35 cellular contexts compared by ENCODE assay signal in genomic region chr1:46418976-46419375, GRCh38.
"Had no signal": no experiment of that assay in that cellular context is flagged by ENCODE, and none has a peak within 500 bp of the region (broad histone marks: within the 10 kb centered on the region; RNA-seq: fewer than 3 reads in every experiment).

No MANE protein-coding gene starts in this region.

- H3K4me3 ChIP-seq: adrenal gland, body of pancreas, colonic mucosa, esophagus squamous epithelium, gastroesophageal sphincter had no signal

- H3K27me3 Mint-ChIP-seq: activated CD4-positive, alpha-beta T cell treated with anti-CD3 and anti-CD28 coated beads, Interleukin-2, amount 10 ng/mL, durations not matched to agents 24 days and 14 days had no signal

- H3K4me3 Mint-ChIP-seq: activated B cell treated with CpG ODN at 0.5 μM for 24 hours; activated CD4-positive, alpha-beta memory T cell treated with anti-CD3 and anti-CD28 coated beads for 36 hours; activated CD4-positive, alpha-beta T cell treated with anti-CD3 and anti-CD28 coated beads, Interleukin-2, amount 10 ng/mL, durations not matched to agents 24 days and 14 days; activated CD8-positive, alpha-beta memory T cell treated with anti-CD3 and anti-CD28 coated beads, Interleukin-2, amount 10 ng/mL, durations not matched to agents 7 days and 5 days; activated CD8-positive, alpha-beta T cell treated with anti-CD3 and anti-CD28 coated beads, Interleukin-2, amount 10 ng/mL, durations not matched to agents 7 days and 5 days; activated naive CD4-positive, alpha-beta T cell treated with anti-CD3 and anti-CD28 coated beads for 36 hours; activated naive CD4-positive, alpha-beta T cell treated with anti-CD3 and anti-CD28 coated beads, Interleukin-2, amount 50 U/mL, for 24 hours; activated naive CD8-positive, alpha-beta T cell treated with anti-CD3 and anti-CD28 coated beads for 36 hours; activated naive CD8-positive, alpha-beta T cell treated with anti-CD3 and anti-CD28 coated beads, Interleukin-2, amount 50 U/mL, for 24 hours; activated T-helper 1 cell treated with anti-CD3 and anti-CD28 coated beads, Interleukin-12 subunit alpha, Interleukin-12 subunit beta, Interleukin-2, Interleukin-4 antibody, amounts not matched to agents 30 ng/mL and 10 ng/mL and 1 ng/mL, durations not matched to agents 14 hours and 24 hours and 36 hours; T-helper 17 cell; T-helper 2 cell treated with Interferon-gamma antibody and Interleukin-4, amounts not matched to agents 5 μg/mL and 100 μg/mL, for 36 hours had no signal

- H3K4me1 ChIP-seq: adrenal gland, body of pancreas, colonic mucosa, esophagus squamous epithelium, gastroesophageal sphincter had no signal

- H3K4me1 Mint-ChIP-seq: activated B cell treated with CpG ODN at 0.5 μM for 24 hours; activated CD4-positive, alpha-beta T cell treated with anti-CD3 and anti-CD28 coated beads, Interleukin-2, amount 10 ng/mL, durations not matched to agents 24 days and 14 days; activated naive CD4-positive, alpha-beta T cell treated with anti-CD3 and anti-CD28 coated beads, Interleukin-2, amount 50 U/mL, for 24 hours; activated naive CD8-positive, alpha-beta T cell treated with anti-CD3 and anti-CD28 coated beads for 36 hours; activated naive CD8-positive, alpha-beta T cell treated with anti-CD3 and anti-CD28 coated beads, Interleukin-2, amount 50 U/mL, for 24 hours had no signal

- H3K36me3 ChIP-seq: adrenal gland, colonic mucosa, WERI-Rb-1 had no signal

- H3K27me3 ChIP-seq: adrenal gland, colonic mucosa had no signal

- H3K36me3 Mint-ChIP-seq: activated CD4-positive, alpha-beta memory T cell treated with anti-CD3 and anti-CD28 coated beads for 36 hours; activated CD8-positive, alpha-beta memory T cell treated with anti-CD3 and anti-CD28 coated beads, Interleukin-2, amount 10 ng/mL, durations not matched to agents 7 days and 5 days; activated naive CD4-positive, alpha-beta T cell treated with anti-CD3 and anti-CD28 coated beads, Interleukin-2, amount 50 U/mL, for 24 hours; activated naive CD8-positive, alpha-beta T cell treated with anti-CD3 and anti-CD28 coated beads for 36 hours had no signal

- H3K27ac ChIP-seq: adrenal gland, body of pancreas, colonic mucosa, epithelial cell of prostate, esophagus squamous epithelium, gastroesophageal sphincter, WERI-Rb-1 had no signal

- ATAC-seq: activated CD4-positive, CD25-positive, alpha-beta regulatory T cell treated with anti-CD3 and anti-CD28 coated beads, Interleukin-2, amount 50 U/mL, for 24 hours; activated CD8-positive, alpha-beta memory T cell treated with anti-CD3 and anti-CD28 coated beads, Interleukin-2, amount 10 ng/mL, durations not matched to agents 7 days and 5 days; activated CD8-positive, alpha-beta T cell treated with anti-CD3 and anti-CD28 coated beads, Interleukin-2, amount 10 ng/mL, durations not matched to agents 7 days and 5 days; activated naive CD8-positive, alpha-beta T cell treated with anti-CD3 and anti-CD28 coated beads, Interleukin-2, amount 50 U/mL, for 24 hours; body of pancreas; gastroesophageal sphincter; T-helper 17 cell had no signal

- DNase-seq: activated B cell treated with CpG ODN at 0.5 μM for 24 hours; activated CD4-positive, alpha-beta memory T cell treated with anti-CD3 and anti-CD28 coated beads for 36 hours; activated CD4-positive, alpha-beta T cell treated with anti-CD3 and anti-CD28 coated beads, Interleukin-2, amount 10 ng/mL, durations not matched to agents 24 days and 14 days; activated CD8-positive, alpha-beta memory T cell treated with anti-CD3 and anti-CD28 coated beads, Interleukin-2, amount 10 ng/mL, durations not matched to agents 7 days and 5 days; activated CD8-positive, alpha-beta memory T cell treated with anti-CD3 and anti-CD28 coated beads, Interleukin-2, amount 50 U/mL, for 4 hours; activated CD8-positive, alpha-beta T cell treated with anti-CD3 and anti-CD28 coated beads, Interleukin-2, amount 10 ng/mL, durations not matched to agents 7 days and 5 days; activated effector memory CD4-positive, alpha-beta T cell treated with anti-CD3 and anti-CD28 coated beads, Interleukin-2, amount 50 U/mL, for 16 hours; activated naive CD4-positive, alpha-beta T cell treated with anti-CD3 and anti-CD28 coated beads for 36 hours; activated naive CD8-positive, alpha-beta T cell treated with anti-CD3 and anti-CD28 coated beads for 36 hours; activated naive CD8-positive, alpha-beta T cell treated with anti-CD3 and anti-CD28 coated beads, Interleukin-2, amount 50 U/mL, for 24 hours; activated T-cell treated with anti-CD3 and anti-CD28 coated beads, Interleukin-2, amount 50 U/mL, for 1 hour; activated T-cell treated with anti-CD3 and anti-CD28 coated beads, Interleukin-2, amount 50 U/mL, for 48 hours; adrenal gland; amygdala; aorta; body of pancreas; central memory CD4-positive, alpha-beta T cell; cerebellar nuclear complex; colonic mucosa; effector CD8-positive, alpha-beta T cell; esophagus squamous epithelium; foreskin melanocyte; T-helper 1 cell; T-helper 17 cell; T1000; WERI-Rb-1 had no signal

- FAIRE-seq: endometrium, endothelial cell of umbilical vein had no signal

- H3K27ac Mint-ChIP-seq: activated B cell treated with CpG ODN at 0.5 μM for 24 hours; activated CD4-positive, alpha-beta memory T cell treated with anti-CD3 and anti-CD28 coated beads for 36 hours; activated CD4-positive, alpha-beta T cell treated with anti-CD3 and anti-CD28 coated beads, Interleukin-2, amount 10 ng/mL, durations not matched to agents 24 days and 14 days; activated CD8-positive, alpha-beta memory T cell treated with anti-CD3 and anti-CD28 coated beads, Interleukin-2, amount 10 ng/mL, durations not matched to agents 7 days and 5 days; activated CD8-positive, alpha-beta T cell treated with anti-CD3 and anti-CD28 coated beads, Interleukin-2, amount 10 ng/mL, durations not matched to agents 7 days and 5 days; activated naive CD4-positive, alpha-beta T cell treated with anti-CD3 and anti-CD28 coated beads for 36 hours; activated naive CD4-positive, alpha-beta T cell treated with anti-CD3 and anti-CD28 coated beads, Interleukin-2, amount 50 U/mL, for 24 hours; activated naive CD8-positive, alpha-beta T cell treated with anti-CD3 and anti-CD28 coated beads for 36 hours; activated naive CD8-positive, alpha-beta T cell treated with anti-CD3 and anti-CD28 coated beads, Interleukin-2, amount 50 U/mL, for 24 hours; activated T-helper 1 cell treated with anti-CD3 and anti-CD28 coated beads, Interleukin-12 subunit alpha, Interleukin-12 subunit beta, Interleukin-2, Interleukin-4 antibody, amounts not matched to agents 30 ng/mL and 10 ng/mL and 1 ng/mL, durations not matched to agents 14 hours and 24 hours and 36 hours; activated T-helper 2 cell treated with anti-CD3 and anti-CD28 coated beads, Interferon-gamma antibody, Interleukin-2, Interleukin-4, amounts not matched to agents 10 μg/mL and 5 μg/mL and 100 μg/mL, durations not matched to agents 14 hours and 24 hours and 36 hours; T-helper 17 cell; T-helper 2 cell treated with Interferon-gamma antibody and Interleukin-4, amounts not matched to agents 5 μg/mL and 100 μg/mL, for 36 hours had no signal

- H3K9me3 ChIP-seq: adrenal gland, body of pancreas, colonic mucosa, esophagus squamous epithelium, gastroesophageal sphincter had no signal

- H3K9me3 Mint-ChIP-seq: activated B cell treated with CpG ODN at 0.5 μM for 24 hours; activated CD4-positive, alpha-beta memory T cell treated with anti-CD3 and anti-CD28 coated beads for 36 hours; activated CD4-positive, alpha-beta T cell treated with anti-CD3 and anti-CD28 coated beads, Interleukin-2, amount 10 ng/mL, durations not matched to agents 24 days and 14 days; activated naive CD4-positive, alpha-beta T cell treated with anti-CD3 and anti-CD28 coated beads for 36 hours; activated naive CD4-positive, alpha-beta T cell treated with anti-CD3 and anti-CD28 coated beads, Interleukin-2, amount 50 U/mL, for 24 hours; activated naive CD8-positive, alpha-beta T cell treated with anti-CD3 and anti-CD28 coated beads for 36 hours; activated naive CD8-positive, alpha-beta T cell treated with anti-CD3 and anti-CD28 coated beads, Interleukin-2, amount 50 U/mL, for 24 hours; activated T-helper 1 cell treated with anti-CD3 and anti-CD28 coated beads, Interleukin-12 subunit alpha, Interleukin-12 subunit beta, Interleukin-2, Interleukin-4 antibody, amounts not matched to agents 30 ng/mL and 10 ng/mL and 1 ng/mL, durations not matched to agents 14 hours and 24 hours and 36 hours; activated T-helper 2 cell treated with anti-CD3 and anti-CD28 coated beads, Interferon-gamma antibody, Interleukin-2, Interleukin-4, amounts not matched to agents 10 μg/mL and 5 μg/mL and 100 μg/mL, durations not matched to agents 14 hours and 24 hours and 36 hours; T-helper 2 cell treated with Interferon-gamma antibody and Interleukin-4, amounts not matched to agents 5 μg/mL and 100 μg/mL, for 36 hours had no signal
